16 cellular contexts compared by ENCODE assay signal in genomic region chr10:43238462-43238861, GRCh38. TPM values are rescaled to one million over a fixed set of nuclear protein-coding genes. Genes with fewer than 3 reads are reported as not detected.
DNase-seq lines count a peak whose midpoint lies in the region; ATAC-seq lines count a peak whose summit lies in the region.
"Had no signal": no experiment of that assay in that cellular context is flagged by ENCODE, and none has a peak within 500 bp of the region (broad histone marks: within the 10 kb centered on the region; RNA-seq: fewer than 3 reads in every experiment).

No MANE protein-coding gene starts in this region.

- no peaks in the 10 kb centered on the region for H3K9me3 ChIP-seq in T-helper 17 cell (ENCODE audit: control insufficient read depth, low read length, poor library complexity, severe bottlenecking)

- no peak overlapping the region for H3K27ac Mint-ChIP-seq in T-helper 17 cell
- H3K27ac Mint-ChIP-seq: activated naive CD8-positive, alpha-beta T cell treated with anti-CD3 and anti-CD28 coated beads, Interleukin-2, amount 50 U/mL, for 24 hours had no signal

- no peaks in the 10 kb centered on the region for H3K36me3 Mint-ChIP-seq in T-helper 17 cell (ENCODE audit: low read depth)

- peaks cover 3% of the 10 kb centered on the region for H3K4me1 Mint-ChIP-seq in T-helper 17 cell
- H3K4me1 Mint-ChIP-seq: activated naive CD8-positive, alpha-beta T cell treated with anti-CD3 and anti-CD28 coated beads, Interleukin-2, amount 50 U/mL, for 24 hours had no signal

- no peak overlapping the region for H3K4me3 Mint-ChIP-seq in T-helper 17 cell
- H3K4me3 Mint-ChIP-seq: activated naive CD8-positive, alpha-beta T cell treated with anti-CD3 and anti-CD28 coated beads, Interleukin-2, amount 50 U/mL, for 24 hours had no signal

- ATAC-seq in T-helper 17 cell (no peak), left ventricle myocardium superior (no peak), GM21723 (IDR thresholded peaks at IDR 0.05; ENCODE audit: unreplicated experiment) (no peak)
- ATAC-seq: activated naive CD8-positive, alpha-beta T cell treated with anti-CD3 and anti-CD28 coated beads, Interleukin-2, amount 50 U/mL, for 24 hours; HCT116 had no signal

- intact Hi-C loops in left ventricle myocardium superior (cut with micrococcal nuclease) (no loop called here), posterior vena cava (cut with DNase I) (no loop called here)

- no peaks in the 10 kb centered on the region for H3K27me3 Mint-ChIP-seq in T-helper 17 cell
- H3K27me3 Mint-ChIP-seq: activated naive CD8-positive, alpha-beta T cell treated with anti-CD3 and anti-CD28 coated beads, Interleukin-2, amount 50 U/mL, for 24 hours had no signal

- DNase-seq in activated CD8-positive, alpha-beta memory T cell treated with anti-CD3 and anti-CD28 coated beads for 24 hours, result peak; percentile 37
- DNase-seq in activated CD8-positive, alpha-beta memory T cell treated with anti-CD3 and anti-CD28 coated beads, Interleukin-2, amount 50 U/mL, for 4 hours, result no peak
- DNase-seq in T-helper 17 cell (peak; percentile 3 to 5 (median 3)), left ventricle myocardium superior (peak; percentile 14), posterior vena cava (ENCODE audit: low spot score) (peak; percentile 55), NCI-H2081 treated with DMSO at 0.1 percent for 48 hours (lab: John Stamatoyannopoulos, UW) (no peak), RKO (ENCODE audit: low spot score) (no peak)
- DNase-seq: activated CD4-positive, CD25-positive, alpha-beta regulatory T cell treated with anti-CD3 and anti-CD28 coated beads, Interleukin-2, amount 50 U/mL, for 72 hours; activated naive CD8-positive, alpha-beta T cell treated with anti-CD3 and anti-CD28 coated beads, Interleukin-2, amount 50 U/mL, for 24 hours; cortex of kidney; NCI-H1436; NCI-H526 had no signal

RNA-seq across cellular contexts. Expression of gene RASGEF1A, which starts 28.4 kb away (rescaled TPM):
- total RNA-seq in T-helper 17 cell (1 to 10 TPM; 3.1 to 3.4 TPM), left ventricle myocardium superior (2.7 TPM), posterior vena cava (1 to 10 TPM in 1 of 2 donors, under 1 TPM in 1; 0.81 to 1.1 TPM)
- total RNA-seq: Daoy, MCF 10A had no signal

Comparison
In these comparisons a context has a peak if more than half of its experiments do, and no peak if none do; other contexts are left out.
1. DNase-seq: peak in activated CD8-positive, alpha-beta memory T cell treated with anti-CD3 and anti-CD28 coated beads for 24 hours (single experiment), T-helper 17 cell (3 of 3), left ventricle myocardium superior (single experiment) and posterior vena cava (single experiment); none in activated CD8-positive, alpha-beta memory T cell treated with anti-CD3 and anti-CD28 coated beads, Interleukin-2, amount 50 U/mL, for 4 hours (single experiment), NCI-H2081 treated with DMSO at 0.1 percent for 48 hours (single experiment) and RKO (single experiment).